Comparison of ENCODE assay signal across 14 cellular contexts in the genomic region with DNA sequence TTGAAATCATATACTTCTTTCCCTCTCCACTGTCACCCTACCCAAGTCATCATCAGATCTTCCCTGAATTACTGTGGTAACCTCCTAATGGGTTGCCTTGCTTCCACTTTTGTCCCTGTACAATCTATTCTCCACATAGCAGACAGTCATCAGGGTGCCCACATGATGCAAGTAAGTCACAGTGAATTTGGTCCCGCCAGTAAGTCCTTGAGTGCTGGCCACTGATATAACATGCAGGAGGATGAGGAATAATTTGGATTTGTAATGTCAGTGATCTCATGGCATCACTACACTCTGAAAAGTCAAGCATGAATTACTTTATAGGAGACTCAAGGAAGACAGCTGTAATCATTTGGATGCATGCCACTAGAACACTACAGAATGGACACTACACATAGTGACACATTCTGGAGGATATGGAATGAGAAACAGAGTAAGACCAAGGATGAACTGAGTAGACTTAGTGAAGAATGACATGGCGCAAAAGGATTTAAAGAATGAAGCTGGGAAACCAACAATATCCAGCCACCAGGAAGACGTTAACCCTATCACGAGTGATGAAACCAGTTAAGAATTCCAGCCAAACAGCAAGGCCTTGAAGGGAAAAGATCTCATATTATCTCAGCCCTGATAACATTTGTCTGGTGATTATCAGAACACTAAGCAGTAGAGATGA. TPM values are rescaled to one million over a fixed set of nuclear protein-coding genes. Genes with fewer than 3 reads are reported as not detected.
DNase-seq lines count a peak whose midpoint lies in the region; ATAC-seq and TF ChIP-seq lines count a peak whose summit lies in the region.
"Had no signal": no experiment of that assay in that cellular context is flagged by ENCODE, and none has a peak within 500 bp of the region (broad histone marks: within the 10 kb centered on the region; RNA-seq: fewer than 3 reads in every experiment).

No MANE protein-coding gene starts in this region.

- peaks cover 57% of the 10 kb centered on the region for H3K4me1 ChIP-seq in SJCRH30
- H3K4me1 ChIP-seq: esophagus squamous epithelium had no signal

- no peaks in the 10 kb centered on the region for H3K9me3 Mint-ChIP-seq in osteocyte (ENCODE audit: unreplicated experiment)

- no peaks in the 10 kb centered on the region for H3K36me3 ChIP-seq in SJCRH30
- H3K36me3 ChIP-seq: esophagus squamous epithelium, spleen had no signal

- no peak overlapping the region for H3K4me3 Mint-ChIP-seq in osteocyte (ENCODE audit: unreplicated experiment)
- H3K4me3 Mint-ChIP-seq: activated CD8-positive, alpha-beta T cell treated with anti-CD3 and anti-CD28 coated beads, Interleukin-2, amount 10 ng/mL, durations not matched to agents 7 days and 5 days had no signal

- TF ChIP-seq CTCF in fibroblast of pulmonary artery (IDR thresholded peaks at IDR 0.05; ENCODE audit: low read length, missing control alignments) (no peak), osteocyte (IDR thresholded peaks at IDR 0.05) (no peak)

- H3K4me3 ChIP-seq in SJCRH30 (no peak overlapping the region), fibroblast of pulmonary artery (replicated peaks; ENCODE audit: low read depth, low read length) (no peak overlapping the region)
- H3K4me3 ChIP-seq: esophagus squamous epithelium, spleen had no signal

- peak overlapping the region; percentile 15 for H3K27ac Mint-ChIP-seq in osteocyte (ENCODE audit: unreplicated experiment)
- H3K27ac Mint-ChIP-seq: activated CD8-positive, alpha-beta T cell treated with anti-CD3 and anti-CD28 coated beads, Interleukin-2, amount 10 ng/mL, durations not matched to agents 7 days and 5 days had no signal

- DNase-seq in ELR (ENCODE audit: low read depth): peak; percentile 99
- peak; percentile 62 to 81 for DNase-seq in SJCRH30
- peak; percentile 88 for DNase-seq in fibroblast of pulmonary artery (ENCODE audit: low read depth)
- no peak for DNase-seq in osteocyte (ENCODE audit: extremely low spot score, unreplicated experiment)
- no peak for DNase-seq in stimulated activated CD4-positive, alpha-beta T cell treated with anti-CD3 and anti-CD28 coated beads, Interleukin-4, amount 100 ng/mL, for 4 hours
- DNase-seq in SKM-1 treated with dmso at 0.1 percent for 144 hours (lab: John Stamatoyannopoulos, UW; ENCODE audit: unreplicated experiment): no peak
- DNase-seq: activated CD8-positive, alpha-beta T cell treated with anti-CD3 and anti-CD28 coated beads, Interleukin-2, amount 10 ng/mL, durations not matched to agents 7 days and 5 days; anterior cingulate cortex; esophagus squamous epithelium; Karpas-422; NCI-H446; spleen had no signal

- H3K9me3 ChIP-seq in SJCRH30 (replicated peaks): no peaks in the 10 kb centered on the region; the same call in 1 of the 2 replicates
- H3K9me3 ChIP-seq: esophagus squamous epithelium, spleen had no signal

- H3K27ac ChIP-seq in SJCRH30: peak overlapping the region; percentile 75
- H3K27ac ChIP-seq: esophagus squamous epithelium, spleen had no signal

- no peaks in the 10 kb centered on the region for H3K27me3 Mint-ChIP-seq in osteocyte (ENCODE audit: unreplicated experiment)

- peaks cover 3% of the 10 kb centered on the region for H3K36me3 Mint-ChIP-seq in osteocyte (ENCODE audit: unreplicated experiment)

- peaks cover 31% of the 10 kb centered on the region for H3K4me1 Mint-ChIP-seq in osteocyte (ENCODE audit: unreplicated experiment)

- no peaks in the 10 kb centered on the region for H3K27me3 ChIP-seq in SJCRH30
- H3K27me3 ChIP-seq: esophagus squamous epithelium, spleen had no signal

- ATAC-seq in GM19397 (IDR thresholded peaks at IDR 0.05; ENCODE audit: unreplicated experiment) (no peak), GM18519 (IDR thresholded peaks at IDR 0.05; ENCODE audit: low FRiP score, unreplicated experiment) (no peak)
- ATAC-seq: activated CD8-positive, alpha-beta T cell treated with anti-CD3 and anti-CD28 coated beads, Interleukin-2, amount 10 ng/mL, durations not matched to agents 7 days and 5 days had no signal

RNA-seq across cellular contexts. Expression of a gene that starts 28.6 kb away (rescaled TPM):
- 35.0 and 40.8 TPM in 2 replicates for total RNA-seq in SJCRH30 (2014; rRNA removed; shearing (Covaris generic))
- 33.5 and 34.5 TPM in 2 replicates for total RNA-seq in osteocyte

Comparison
In these comparisons a context has a peak if more than half of its experiments do, and no peak if none do; other contexts are left out.
1. DNase-seq: peak in ELR (single experiment), SJCRH30 (2 of 2) and fibroblast of pulmonary artery (single experiment); none in osteocyte (single experiment), stimulated activated CD4-positive, alpha-beta T cell treated with anti-CD3 and anti-CD28 coated beads, Interleukin-4, amount 100 ng/mL, for 4 hours (0 of 2) and SKM-1 treated with dmso at 0.1 percent for 144 hours (single experiment).